10 cellular contexts compared by ENCODE assay signal in genomic region chr19:47780215-47780551, GRCh38. TPM values are rescaled to one million over a fixed set of nuclear protein-coding genes. Genes with fewer than 3 reads are reported as not detected.
DNase-seq lines count a peak whose midpoint lies in the region; ATAC-seq and TF ChIP-seq lines count a peak whose summit lies in the region.
"Had no signal": no experiment of that assay in that cellular context is flagged by ENCODE, and none has a peak within 500 bp of the region (broad histone marks: within the 10 kb centered on the region; RNA-seq: fewer than 3 reads in every experiment).

No MANE protein-coding gene starts in this region.

- intact Hi-C loops in IMR-90 (cut with micrococcal nuclease), result no loop called here
- intact Hi-C loops in ascending aorta (cut with DNase I), result no loop called here

- H2BK120ac ChIP-seq in IMR-90 (ENCODE audit: low read depth, low read length), result no peak overlapping the region

- no peak overlapping the region for H3K4ac ChIP-seq in IMR-90 (ENCODE audit: low read depth, low read length)

- no peak overlapping the region for H2AFZ ChIP-seq in IMR-90 (replicated peaks; ENCODE audit: low read length, poor library complexity)

- peaks cover 14% of the 10 kb centered on the region for H3K9me1 ChIP-seq in IMR-90 (ENCODE audit: insufficient read depth, low read length)

- H3K14ac ChIP-seq in IMR-90 (replicated peaks; ENCODE audit: low read depth, low read length), result no peak overlapping the region; the same call in 1 of the 2 replicates

- dilution Hi-C loops in IMR-90 (cut with HindIII; ENCODE audit: low sequenced_read_pairs, unreplicated experiment), result no loop called here

- WGBS in IMR-90 (ENCODE audit: extremely low coverage in 2 of 2, insufficient read length in 1 of 2), 2 experiments, result 93% methylated on average over 2 of the region's 9 CpGs; no CpG with 5 or more reads in 1 of the 2 experiments

- peaks cover 26 to 44% of the 10 kb centered on the region in 2 experiments for H3K79me1 ChIP-seq in IMR-90 (ENCODE audit: low read depth in 1 of 2, low read length in 2 of 2)

- no peak for TF ChIP-seq CTCF in IMR-90 (conservative IDR thresholded peaks at IDR 0.05; ENCODE audit: low read depth, low read length)
- TF ChIP-seq CTCF in ascending aorta (IDR thresholded peaks at IDR 0.05), result no peak

- no peak overlapping the region for H2AK5ac ChIP-seq in IMR-90 (ENCODE audit: low read depth, low read length)

- H3K9ac ChIP-seq in IMR-90 (ENCODE audit: low read depth, low read length) (no peak overlapping the region), stomach smooth muscle (ENCODE audit: low read length in 2 of 2) (peak overlapping the region; percentile 66 to 90)

- peak overlapping the region; percentile 100; the same call in 1 of the 2 replicates for H3K4me2 ChIP-seq in IMR-90 (ENCODE audit: low read depth, low read length)

- no peak for TF ChIP-seq RAD21 in IMR-90 (IDR thresholded peaks at IDR 0.05; ENCODE audit: low read length)

- no peak overlapping the region for H2BK15ac ChIP-seq in IMR-90 (ENCODE audit: low read depth, low read length)

- H4K20me1 ChIP-seq in IMR-90 (ENCODE audit: insufficient read depth, low read length), result peaks cover 30% of the 10 kb centered on the region; the same call in 1 of the 2 replicates

- H4K8ac ChIP-seq in IMR-90 (ENCODE audit: low read depth in 2 of 2, low read length in 2 of 2), result no peak overlapping the region

- no peak overlapping the region for H2AK9ac ChIP-seq in IMR-90 (replicated peaks; ENCODE audit: low read depth, low read length, poor library complexity)

- H3K18ac ChIP-seq in IMR-90 (ENCODE audit: low read depth, low read length), result no peak overlapping the region

- peaks cover 2% of the 10 kb centered on the region; the same call in 1 of the 2 replicates for H3K4me1 ChIP-seq in IMR-90 (ENCODE audit: control insufficient read depth, insufficient read depth, low read length)
- H3K4me1 ChIP-seq in ascending aorta, result peaks cover 18 to 30% of the 10 kb centered on the region in 2 donors
- H3K4me1 ChIP-seq in stomach smooth muscle (ENCODE audit: control insufficient read depth, insufficient read depth, low read length), result peaks cover 49% of the 10 kb centered on the region

- H2BK20ac ChIP-seq in IMR-90 (ENCODE audit: low read depth, low read length), result no peak overlapping the region

- POLR2A ChIA-PET in IMR-90 (lab: Charles Lee; ENCODE audit: unreplicated experiment), result no interaction called here

- CTCF ChIA-PET in IMR-90 (lab: Yijun Ruan, JAX), result interaction anchor here (0.6 kb wide), 1 partner anchor 68 kb away, joined by 5 read pairs; no protein-coding TSS in a partner anchor

- H4K5ac ChIP-seq in IMR-90 (ENCODE audit: low read depth, low read length), result no peak overlapping the region

- no peak overlapping the region for H4K91ac ChIP-seq in IMR-90 (ENCODE audit: insufficient read depth, low read depth, low read length)

- no peak overlapping the region for H3K4me3 ChIP-seq in IMR-90 (ENCODE audit: insufficient read depth, low read depth, low read length)
- peak overlapping the region; percentile 81 to 94 for H3K4me3 ChIP-seq in ascending aorta
- H3K4me3 ChIP-seq in stomach smooth muscle (ENCODE audit: low read length in 2 of 2), result peak overlapping the region; percentile 72 to 97

- TF ChIP-seq POLR2A in IMR-90 (IDR thresholded peaks at IDR 0.05; ENCODE audit: low read depth, low read length), result no peak

- no peak for ATAC-seq in IMR-90 (ENCODE audit: low read depth)

- no peak overlapping the region for H3K27ac ChIP-seq in IMR-90 (ENCODE audit: insufficient read depth, low read length)
- peak overlapping the region; percentile 97 to 98 for H3K27ac ChIP-seq in ascending aorta
- H3K27ac ChIP-seq in layer of hippocampus (ENCODE audit: low read depth, low read length), result peak overlapping the region; percentile 100
- H3K27ac ChIP-seq in stomach smooth muscle (ENCODE audit: low read length), result peak overlapping the region; percentile 98

- in situ Hi-C loops in IMR-90 (cut with MboI; ENCODE audit: low sequenced_read_pairs), result loop anchor here (10.0 kb wide), 1 partner anchor 345 kb away; no protein-coding TSS in a partner anchor

- H2BK5ac ChIP-seq in IMR-90 (ENCODE audit: low read depth, low read length, poor library complexity, severe bottlenecking), result no peak overlapping the region

- no peak for DNase-seq in IMR-90
- no peak for DNase-seq in ascending aorta (ENCODE audit: low spot score in 2 of 2)
- DNase-seq in COLO668 (lab: John Stamatoyannopoulos, UW; ENCODE audit: unreplicated experiment), result no peak
- no peak for DNase-seq in cortex of kidney (lab: John Stamatoyannopoulos, UW)
- no peak for DNase-seq in DMS 273 treated with DMSO at 0.1 percent for 48 hours (lab: John Stamatoyannopoulos, UW)
- DNase-seq: effector CD4-positive, alpha-beta T cell; stimulated activated CD4-positive, alpha-beta T cell treated with anti-CD3 and anti-CD28 coated beads, Interleukin-15, amount 100 ng/mL, for 24 hours had no signal

- H3K23ac ChIP-seq in IMR-90 (ENCODE audit: low read depth, low read length), result no peak overlapping the region

- no peak overlapping the region for H3K56ac ChIP-seq in IMR-90 (ENCODE audit: extremely low read depth, insufficient read depth, low read length)

- BruUV-seq in IMR-90 (replicated peaks; lab: Mats Ljungman, UMichigan), result no TSS peak

- peaks cover 35% of the 10 kb centered on the region for H3K36me3 ChIP-seq in IMR-90 (ENCODE audit: control insufficient read depth, insufficient read depth, low read length)
- H3K36me3 ChIP-seq in ascending aorta, result peaks cover 38 to 44% of the 10 kb centered on the region in 2 donors
- H3K36me3 ChIP-seq in stomach smooth muscle (ENCODE audit: control insufficient read depth in 2 of 2, insufficient read depth in 2 of 2, low read length in 2 of 2), result peaks cover 26 to 27% of the 10 kb centered on the region in 2 donors

- H3K9me3 ChIP-seq in IMR-90 (ENCODE audit: control insufficient read depth, insufficient read depth, low read length) (no peaks in the 10 kb centered on the region), ascending aorta (no peaks in the 10 kb centered on the region), stomach smooth muscle (ENCODE audit: control insufficient read depth in 2 of 2, low read length in 2 of 2) (no peaks in the 10 kb centered on the region)

- H3K27me3 ChIP-seq in IMR-90 (ENCODE audit: control insufficient read depth, insufficient read depth, low read length), result no peaks in the 10 kb centered on the region
- H3K27me3 ChIP-seq in ascending aorta, result no peaks in the 10 kb centered on the region
- H3K27me3 ChIP-seq in layer of hippocampus (ENCODE audit: control insufficient read depth, insufficient read depth, low read length), result no peaks in the 10 kb centered on the region
- no peaks in the 10 kb centered on the region for H3K27me3 ChIP-seq in stomach smooth muscle (ENCODE audit: control insufficient read depth in 1 of 2, insufficient read depth in 2 of 2, low read length in 2 of 2)

TF ChIP-seq in IMR-90, 13 proteins besides CTCF, POLR2A, EP300 and RAD21 (continues in another document):
- TF ChIP-seq, protein P1, sequence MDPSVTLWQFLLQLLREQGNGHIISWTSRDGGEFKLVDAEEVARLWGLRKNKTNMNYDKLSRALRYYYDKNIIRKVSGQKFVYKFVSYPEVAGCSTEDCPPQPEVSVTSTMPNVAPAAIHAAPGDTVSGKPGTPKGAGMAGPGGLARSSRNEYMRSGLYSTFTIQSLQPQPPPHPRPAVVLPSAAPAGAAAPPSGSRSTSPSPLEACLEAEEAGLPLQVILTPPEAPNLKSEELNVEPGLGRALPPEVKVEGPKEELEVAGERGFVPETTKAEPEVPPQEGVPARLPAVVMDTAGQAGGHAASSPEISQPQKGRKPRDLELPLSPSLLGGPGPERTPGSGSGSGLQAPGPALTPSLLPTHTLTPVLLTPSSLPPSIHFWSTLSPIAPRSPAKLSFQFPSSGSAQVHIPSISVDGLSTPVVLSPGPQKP (IDR thresholded peaks at IDR 0.05; ENCODE audit: borderline replicate concordance, low read depth, low read length), result no peak
- TF ChIP-seq RCOR1 (IDR thresholded peaks at IDR 0.05; ENCODE audit: insufficient replicate concordance, low read length) (no peak), BHLHE40 (IDR thresholded peaks at IDR 0.05; ENCODE audit: low read depth, low read length) (no peak), MAZ (IDR thresholded peaks at IDR 0.05; ENCODE audit: borderline replicate concordance, low read depth, low read length) (no peak), USF2 (IDR thresholded peaks at IDR 0.05; ENCODE audit: low read depth, low read length) (no peak), CHD1 (IDR thresholded peaks at IDR 0.05; ENCODE audit: low read depth, low read length) (no peak), SMC3 (IDR thresholded peaks at IDR 0.05; ENCODE audit: low read depth, low read length) (no peak), CEBPB (IDR thresholded peaks at IDR 0.05; ENCODE audit: low read depth, low read length) (no peak), MXI1 (IDR thresholded peaks at IDR 0.05; ENCODE audit: borderline replicate concordance, low read depth, low read length) (no peak), NFE2L2 (IDR thresholded peaks at IDR 0.05; ENCODE audit: low read depth, low read length) (no peak)

RNA-seq across cellular contexts. Expression of gene SELENOW, which starts 1.7 kb away (rescaled TPM):
- 51.7 and 61.3 TPM in 2 replicates for total RNA-seq in IMR-90 (2012; rRNA removed)
- 217 and 232 TPM in 2 replicates for polyA plus RNA-seq in IMR-90 (2012; rRNA removed)
- polyA plus RNA-seq in IMR-90 (2012; cell fraction: cytosol; rRNA removed), result 280 and 360 TPM in 2 replicates
- 108 and 140 TPM in 2 replicates for polyA plus RNA-seq in IMR-90 (2012; cell fraction: nucleus; rRNA removed; ENCODE audit: low replicate concordance)
- total RNA-seq in ascending aorta, result 771 TPM

RNA-seq across cellular contexts. Expression of gene TPRX1, which starts 24.2 kb away (rescaled TPM):
- total RNA-seq in IMR-90 (2012; rRNA removed) (not detected in 2 replicates), ascending aorta (not detected)
- not detected in 2 replicates for polyA plus RNA-seq in IMR-90 (2012; rRNA removed)
- not detected in 2 replicates for polyA plus RNA-seq in IMR-90 (2012; cell fraction: cytosol; rRNA removed)
- polyA plus RNA-seq in IMR-90 (2012; cell fraction: nucleus; rRNA removed; ENCODE audit: low replicate concordance), result not detected in 2 replicates
- total RNA-seq: RPMI7951 had no signal

RNA-seq across cellular contexts. Expression of gene NOP53, which starts 34.8 kb away (rescaled TPM):
- total RNA-seq in IMR-90 (2012; rRNA removed) (57.2 and 59.5 TPM in 2 replicates), ascending aorta (385 TPM)
- polyA plus RNA-seq in IMR-90 (2012; rRNA removed), result 83.2 and 85.9 TPM in 2 replicates
- polyA plus RNA-seq in IMR-90 (2012; cell fraction: cytosol; rRNA removed), result 155 and 156 TPM in 2 replicates
- polyA plus RNA-seq in IMR-90 (2012; cell fraction: nucleus; rRNA removed; ENCODE audit: low replicate concordance), result 99.3 and 145 TPM in 2 replicates

RNA-seq across cellular contexts. Expression of gene CRX, which starts 41.6 kb away (rescaled TPM):
- not detected in 2 replicates for total RNA-seq in IMR-90 (2012; rRNA removed)
- not detected in 2 replicates for polyA plus RNA-seq in IMR-90 (2012; rRNA removed)
- not detected in 2 replicates for polyA plus RNA-seq in IMR-90 (2012; cell fraction: cytosol; rRNA removed)
- polyA plus RNA-seq in IMR-90 (2012; cell fraction: nucleus; rRNA removed; ENCODE audit: low replicate concordance), result not detected in 2 replicates
- not detected for total RNA-seq in ascending aorta
- total RNA-seq: RPMI7951 had no signal

Comparison
In these comparisons a context has a peak if more than half of its experiments do, and no peak if none do; other contexts are left out.
1. RNA of gene SELENOW, which starts 1.7 kb away (total RNA-seq): 771 TPM in ascending aorta (single experiment); 51.7 to 61.3 TPM in IMR-90; every median in the first group is over 10 times any median in the second.